In the genomic region with DNA sequence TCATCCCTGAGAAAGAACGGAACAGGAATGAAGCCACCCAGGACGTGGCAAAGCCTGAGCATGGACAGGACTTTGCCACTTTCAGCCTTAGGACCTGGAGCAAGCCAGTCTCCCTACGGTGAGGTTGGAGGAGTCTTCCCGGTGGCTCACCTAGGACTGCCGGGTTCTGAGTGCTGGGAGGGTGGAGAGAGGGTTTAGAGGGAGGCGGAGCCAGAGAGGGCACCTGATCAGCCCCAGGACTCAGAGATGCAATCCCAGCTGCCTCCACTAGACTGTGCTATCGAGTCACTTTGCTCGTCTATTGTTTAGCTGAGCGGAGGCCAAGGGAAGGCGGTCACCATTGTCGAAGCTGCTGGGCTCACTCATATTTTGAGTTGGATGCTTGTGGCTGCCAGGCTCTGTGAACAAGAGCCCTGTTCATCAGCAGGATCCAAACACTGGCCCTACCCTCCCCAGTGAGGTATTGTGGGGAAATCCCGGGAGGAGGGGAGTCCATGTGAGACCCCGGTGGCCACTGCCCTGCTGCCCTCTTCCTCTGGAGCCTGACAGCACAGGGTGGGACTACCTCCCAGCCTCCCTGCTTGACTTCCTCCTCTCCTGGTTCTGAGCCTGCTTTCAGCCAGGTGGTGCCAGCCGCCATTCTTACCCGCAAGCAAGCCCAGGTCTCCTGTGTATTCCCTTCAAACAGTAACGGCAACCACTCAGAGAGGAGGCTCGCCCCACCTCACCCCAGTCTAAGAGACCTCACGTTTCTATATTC, we compare ENCODE assay signal across 8 cellular contexts. TPM values are rescaled to one million over a fixed set of nuclear protein-coding genes. Genes with fewer than 3 reads are reported as not detected.
A peak's percentile ranks its signal among the peaks of the same experiment; 100 is the strongest.
DNase-seq lines count a peak whose midpoint lies in the region; ATAC-seq, FAIRE-seq and TF ChIP-seq lines count a peak whose summit lies in the region.

No MANE protein-coding gene starts in this region.

- TF ChIP-seq CTCF in choroid plexus epithelial cell (conservative IDR thresholded peaks at IDR 0.05; ENCODE audit: low read depth, low read length) (peak; percentile 94), HepG2 (CRISPR knock-in tag; IDR thresholded peaks at IDR 0.05) (peak; percentile 90)

- peaks cover 0 to 4% of the 10 kb centered on the region in 2 experiments; a peak in 2 of 5 replicates for H3K27me3 ChIP-seq in HepG2 (ENCODE audit: control insufficient read depth in 1 of 2, insufficient read depth in 2 of 2, low read length in 2 of 2)

- peak overlapping the region; percentile 62 for H3K4me2 ChIP-seq in HepG2 (ENCODE audit: low read depth, low read length)

- no peaks in the 10 kb centered on the region for H3K9me3 ChIP-seq in HepG2 (ENCODE audit: low read length)

- H3K4me3 ChIP-seq in choroid plexus epithelial cell (ENCODE audit: low read depth, low read length) (no peak overlapping the region), HepG2 (replicated peaks in 1 of 3; ENCODE audit: insufficient read depth in 1 of 3, low read depth in 2 of 3, low read length in 3 of 3) (no peak overlapping the region)

- FAIRE-seq in H54 (lab: Jason Lieb, UNC): no peak
- FAIRE-seq in HepG2 (lab: Jason Lieb, UNC): peak; percentile 91

- no peaks in the 10 kb centered on the region for H3K36me3 ChIP-seq in HepG2 (replicated peaks in 1 of 2; ENCODE audit: control insufficient read depth in 1 of 2, insufficient read depth in 2 of 2, low read length in 2 of 2)

- TF ChIP-seq EP300 in HepG2 (IDR thresholded peaks at IDR 0.05; ENCODE audit: low read depth in 2 of 2, low read length in 2 of 2): no peak
- TF ChIP-seq EP300 in HepG2 (CRISPR knock-in tag; IDR thresholded peaks at IDR 0.05; ENCODE audit: borderline replicate concordance): no peak

- 32% methylated on average over 14 of the region's 18 CpGs for WGBS in HepG2 (ENCODE audit: low lambda C conversion rate)

- no TSS peak for BruUV-seq in HepG2 (replicated peaks; lab: Mats Ljungman, UMichigan)

- TF ChIP-seq RAD21 in HepG2 (CRISPR knock-in tag; IDR thresholded peaks at IDR 0.05): peak; percentile 59

- POLR2A ChIA-PET in HepG2 (lab: Yijun Ruan, JAX): interaction anchor here (0.7 to 1.0 kb wide), 2 partner anchors 13 to 109 kb away, joined by 3 read pairs; no protein-coding TSS in a partner anchor

- H2AFZ ChIP-seq in HepG2 (ENCODE audit: low read length): no peak overlapping the region

- no peaks in the 10 kb centered on the region for H3K79me2 ChIP-seq in HepG2 (ENCODE audit: insufficient read depth, low read length)

- H3K9ac ChIP-seq in HepG2 (ENCODE audit: insufficient read depth, low read depth, low read length): no peak overlapping the region

- in situ Hi-C loops in HepG2 (cut with HindIII; ENCODE audit: extremely low pct_ligation_motif_present, low pct_unique_long_range_greater_than_20kb): no loop called here

- H3K4me1 ChIP-seq in HepG2 (ENCODE audit: insufficient read depth, low read length): no peaks in the 10 kb centered on the region

- DNase-seq in C1 segment of cervical spinal cord (lab: John Stamatoyannopoulos, UW) (peak in 9 of 14 donors; percentile 0 to 51 (median 21)), H54 (ENCODE audit: insufficient read length, low spot score) (peak; percentile 92), NCI-H2196 treated with DMSO at 0.1 percent for 48 hours (lab: John Stamatoyannopoulos, UW; ENCODE audit: unreplicated experiment) (peak; percentile 8), choroid plexus epithelial cell (ENCODE audit: low read depth) (peak; percentile 82), HepG2 (ENCODE audit: low spot score) (peak; percentile 85)
- DNase-seq in activated CD4-positive, CD25-positive, alpha-beta regulatory T cell treated with anti-CD3 and anti-CD28 coated beads, Interleukin-2, amount 50 U/mL, for 72 hours: peak; percentile 73
- DNase-seq in stimulated activated CD4-positive, alpha-beta T cell treated with anti-CD3 and anti-CD28 coated beads, Interleukin-4, amount 100 ng/mL, for 4 hours: peak; percentile 41 to 53

- TF ChIP-seq POLR2A in H54 (IDR thresholded peaks at IDR 0.05; ENCODE audit: low read depth, low read length): no peak
- TF ChIP-seq POLR2A in HepG2 (IDR thresholded peaks at IDR 0.05; ENCODE audit: insufficient read depth in 1 of 2, low read depth in 2 of 2, low read length in 2 of 2): no peak

- no peak overlapping the region for H3K27ac ChIP-seq in HepG2 (ENCODE audit: extremely low read length, insufficient read depth, low read length)

- ATAC-seq in HepG2: peak; percentile 89
- no peak for ATAC-seq in GM18909 (IDR thresholded peaks at IDR 0.05; ENCODE audit: poor library complexity, unreplicated experiment)

- CTCF ChIA-PET in HepG2 (lab: Yijun Ruan, JAX; ENCODE audit: low intra/inter-chr PET ratio, low total read pairs): interaction anchor here (1.3 to 2.1 kb wide), 4 partner anchors 67 to 86 kb away, joined by 4 to 10 read pairs (median 6); no protein-coding TSS in a partner anchor

- intact Hi-C loops in HepG2 (cut with micrococcal nuclease; ENCODE audit: unreplicated experiment): loop anchor here (10.0 kb wide), 1 partner anchor 65 kb away; no protein-coding TSS in a partner anchor

- no peaks in the 10 kb centered on the region for H4K20me1 ChIP-seq in HepG2 (ENCODE audit: insufficient read depth, low read length)

RNA-seq across cellular contexts. Expression of gene KRT14, which starts 7.0 kb away (rescaled TPM):
- total RNA-seq in HepG2 (2016; rRNA removed; fragmentation: Illumina TruSeq; extraction: Trizol): not detected in 2 replicates
- not detected in 2 replicates for total RNA-seq in HepG2 (2016; cell fraction: cytosol; rRNA removed; fragmentation: Illumina TruSeq; extraction: Trizol; ENCODE audit: low read depth)
- total RNA-seq in HepG2 (2016; cell fraction: insoluble cytoplasmic fraction; rRNA removed; fragmentation: Illumina TruSeq; extraction: Trizol): not detected in 2 replicates
- not detected in 2 replicates for total RNA-seq in HepG2 (2016; cell fraction: membrane; rRNA removed; fragmentation: Illumina TruSeq; extraction: Trizol)
- total RNA-seq in HepG2 (2016; cell fraction: nucleus; rRNA removed; fragmentation: Illumina TruSeq; extraction: Trizol): not detected in 2 replicates
- 0.09 and 0.37 TPM in 2 replicates for polyA plus RNA-seq in HepG2 (2011; rRNA removed)
- 0.03 and 0.04 TPM in 2 replicates for polyA plus RNA-seq in HepG2 (2011; cell fraction: cytosol; rRNA removed)
- polyA plus RNA-seq in HepG2 (2011; cell fraction: nucleus; rRNA removed): not detected in 2 replicates
- not detected in 2 replicates for polyA plus RNA-seq in HepG2 (2012)
- not detected in 2 replicates for polyA plus RNA-seq in HepG2 (2016; cell fraction: cytosol; fragmentation: Illumina TruSeq; extraction: Trizol; ENCODE audit: low read depth)
- not detected in 2 replicates for polyA plus RNA-seq in HepG2 (2016; cell fraction: insoluble cytoplasmic fraction; fragmentation: Illumina TruSeq; extraction: Trizol; ENCODE audit: low read depth)
- not detected in 2 replicates for polyA plus RNA-seq in HepG2 (2016; cell fraction: membrane; fragmentation: Illumina TruSeq; extraction: Trizol; ENCODE audit: low read depth)
- not detected in 2 replicates for polyA plus RNA-seq in HepG2 (2016; cell fraction: nucleus; fragmentation: Illumina TruSeq; extraction: Trizol; ENCODE audit: insufficient read depth, low read depth)
- polyA minus RNA-seq in HepG2 (2011; rRNA and poly(A)+ RNA removed; ENCODE audit: low replicate concordance): 9.6 TPM in 1 of 2 replicates, not detected in the other
- not detected in 2 replicates for polyA minus RNA-seq in HepG2 (2011; cell fraction: cytosol; rRNA and poly(A)+ RNA removed)
- not detected in 2 replicates for polyA minus RNA-seq in HepG2 (2011; cell fraction: nucleus; rRNA and poly(A)+ RNA removed)

RNA-seq across cellular contexts. Expression of gene KRT9, which starts 7.8 kb away (rescaled TPM):
- total RNA-seq in HepG2 (2016; rRNA removed; fragmentation: Illumina TruSeq; extraction: Trizol): not detected in 2 replicates
- total RNA-seq in HepG2 (2016; cell fraction: cytosol; rRNA removed; fragmentation: Illumina TruSeq; extraction: Trizol; ENCODE audit: low read depth): not detected in 2 replicates
- total RNA-seq in HepG2 (2016; cell fraction: insoluble cytoplasmic fraction; rRNA removed; fragmentation: Illumina TruSeq; extraction: Trizol): not detected in 2 replicates
- not detected in 2 replicates for total RNA-seq in HepG2 (2016; cell fraction: membrane; rRNA removed; fragmentation: Illumina TruSeq; extraction: Trizol)
- not detected in 2 replicates for total RNA-seq in HepG2 (2016; cell fraction: nucleus; rRNA removed; fragmentation: Illumina TruSeq; extraction: Trizol)
- polyA plus RNA-seq in HepG2 (2011; rRNA removed): not detected in 2 replicates
- polyA plus RNA-seq in HepG2 (2011; cell fraction: cytosol; rRNA removed): not detected in 2 replicates
- not detected in 2 replicates for polyA plus RNA-seq in HepG2 (2011; cell fraction: nucleus; rRNA removed)
- polyA plus RNA-seq in HepG2 (2012): not detected in 2 replicates
- polyA plus RNA-seq in HepG2 (2016; cell fraction: cytosol; fragmentation: Illumina TruSeq; extraction: Trizol; ENCODE audit: low read depth): not detected in 2 replicates
- polyA plus RNA-seq in HepG2 (2016; cell fraction: insoluble cytoplasmic fraction; fragmentation: Illumina TruSeq; extraction: Trizol; ENCODE audit: low read depth): not detected in 2 replicates
- polyA plus RNA-seq in HepG2 (2016; cell fraction: membrane; fragmentation: Illumina TruSeq; extraction: Trizol; ENCODE audit: low read depth): not detected in 2 replicates
- polyA plus RNA-seq in HepG2 (2016; cell fraction: nucleus; fragmentation: Illumina TruSeq; extraction: Trizol; ENCODE audit: insufficient read depth, low read depth): not detected in 2 replicates
- 0.19 TPM in 1 of 2 replicates, not detected in the other for polyA minus RNA-seq in HepG2 (2011; rRNA and poly(A)+ RNA removed; ENCODE audit: low replicate concordance)
- polyA minus RNA-seq in HepG2 (2011; cell fraction: cytosol; rRNA and poly(A)+ RNA removed): not detected in 2 replicates
- not detected in 2 replicates for polyA minus RNA-seq in HepG2 (2011; cell fraction: nucleus; rRNA and poly(A)+ RNA removed)

RNA-seq across cellular contexts. Expression of gene KRT16, which starts 32.9 kb away (rescaled TPM):
- total RNA-seq in HepG2 (2016; rRNA removed; fragmentation: Illumina TruSeq; extraction: Trizol): not detected in 2 replicates
- not detected in 2 replicates for total RNA-seq in HepG2 (2016; cell fraction: cytosol; rRNA removed; fragmentation: Illumina TruSeq; extraction: Trizol; ENCODE audit: low read depth)
- not detected in 2 replicates for total RNA-seq in HepG2 (2016; cell fraction: insoluble cytoplasmic fraction; rRNA removed; fragmentation: Illumina TruSeq; extraction: Trizol)
- not detected in 2 replicates for total RNA-seq in HepG2 (2016; cell fraction: membrane; rRNA removed; fragmentation: Illumina TruSeq; extraction: Trizol)
- total RNA-seq in HepG2 (2016; cell fraction: nucleus; rRNA removed; fragmentation: Illumina TruSeq; extraction: Trizol): not detected in 2 replicates
- 0.07 TPM in 1 of 2 replicates, not detected in the other for polyA plus RNA-seq in HepG2 (2011; rRNA removed)
- not detected in 2 replicates for polyA plus RNA-seq in HepG2 (2011; cell fraction: cytosol; rRNA removed)
- not detected in 2 replicates for polyA plus RNA-seq in HepG2 (2011; cell fraction: nucleus; rRNA removed)
- polyA plus RNA-seq in HepG2 (2012): not detected in 2 replicates
- polyA plus RNA-seq in HepG2 (2016; cell fraction: cytosol; fragmentation: Illumina TruSeq; extraction: Trizol; ENCODE audit: low read depth): not detected in 2 replicates
- not detected in 2 replicates for polyA plus RNA-seq in HepG2 (2016; cell fraction: insoluble cytoplasmic fraction; fragmentation: Illumina TruSeq; extraction: Trizol; ENCODE audit: low read depth)
- polyA plus RNA-seq in HepG2 (2016; cell fraction: membrane; fragmentation: Illumina TruSeq; extraction: Trizol; ENCODE audit: low read depth): not detected in 2 replicates
- not detected in 2 replicates for polyA plus RNA-seq in HepG2 (2016; cell fraction: nucleus; fragmentation: Illumina TruSeq; extraction: Trizol; ENCODE audit: insufficient read depth, low read depth)
- polyA minus RNA-seq in HepG2 (2011; rRNA and poly(A)+ RNA removed; ENCODE audit: low replicate concordance): 5.8 TPM in 1 of 2 replicates, not detected in the other
- not detected in 2 replicates for polyA minus RNA-seq in HepG2 (2011; cell fraction: cytosol; rRNA and poly(A)+ RNA removed)
- not detected in 2 replicates for polyA minus RNA-seq in HepG2 (2011; cell fraction: nucleus; rRNA and poly(A)+ RNA removed)

RNA-seq across cellular contexts. Expression of gene KRT17, which starts 44.7 kb away (rescaled TPM):
- 0.52 and 0.82 TPM in 2 replicates for total RNA-seq in HepG2 (2016; rRNA removed; fragmentation: Illumina TruSeq; extraction: Trizol)
- 0.40 and 0.44 TPM in 2 replicates for total RNA-seq in HepG2 (2016; cell fraction: cytosol; rRNA removed; fragmentation: Illumina TruSeq; extraction: Trizol; ENCODE audit: low read depth)
- 0.40 and 0.54 TPM in 2 replicates for total RNA-seq in HepG2 (2016; cell fraction: insoluble cytoplasmic fraction; rRNA removed; fragmentation: Illumina TruSeq; extraction: Trizol)
- total RNA-seq in HepG2 (2016; cell fraction: membrane; rRNA removed; fragmentation: Illumina TruSeq; extraction: Trizol): 0.38 and 0.65 TPM in 2 replicates
- 1.4 TPM in 1 of 2 replicates, not detected in the other for total RNA-seq in HepG2 (2016; cell fraction: nucleus; rRNA removed; fragmentation: Illumina TruSeq; extraction: Trizol)
- polyA plus RNA-seq in HepG2 (2011; rRNA removed): 0.38 and 0.47 TPM in 2 replicates
- 0.43 and 0.50 TPM in 2 replicates for polyA plus RNA-seq in HepG2 (2011; cell fraction: cytosol; rRNA removed)
- 0.23 and 0.66 TPM in 2 replicates for polyA plus RNA-seq in HepG2 (2011; cell fraction: nucleus; rRNA removed)
- 0.28 TPM in 1 of 2 replicates, not detected in the other for polyA plus RNA-seq in HepG2 (2012)
- polyA plus RNA-seq in HepG2 (2016; cell fraction: cytosol; fragmentation: Illumina TruSeq; extraction: Trizol; ENCODE audit: low read depth): 0.54 and 0.71 TPM in 2 replicates
- polyA plus RNA-seq in HepG2 (2016; cell fraction: insoluble cytoplasmic fraction; fragmentation: Illumina TruSeq; extraction: Trizol; ENCODE audit: low read depth): 0.70 and 0.84 TPM in 2 replicates
- polyA plus RNA-seq in HepG2 (2016; cell fraction: membrane; fragmentation: Illumina TruSeq; extraction: Trizol; ENCODE audit: low read depth): 0.35 and 1.0 TPM in 2 replicates
- polyA plus RNA-seq in HepG2 (2016; cell fraction: nucleus; fragmentation: Illumina TruSeq; extraction: Trizol; ENCODE audit: insufficient read depth, low read depth): 0.55 and 0.81 TPM in 2 replicates
- polyA minus RNA-seq in HepG2 (2011; rRNA and poly(A)+ RNA removed; ENCODE audit: low replicate concordance): 0.32 and 1,101 TPM in 2 replicates
- 9.0 and 16.5 TPM in 2 replicates for polyA minus RNA-seq in HepG2 (2011; cell fraction: cytosol; rRNA and poly(A)+ RNA removed)
- 3.5 and 5.9 TPM in 2 replicates for polyA minus RNA-seq in HepG2 (2011; cell fraction: nucleus; rRNA and poly(A)+ RNA removed)

RNA-seq across cellular contexts. Expression of gene KRT19, which starts 51.6 kb away (rescaled TPM):
- total RNA-seq in HepG2 (2016; rRNA removed; fragmentation: Illumina TruSeq; extraction: Trizol): 114 and 131 TPM in 2 replicates
- total RNA-seq in HepG2 (2016; cell fraction: cytosol; rRNA removed; fragmentation: Illumina TruSeq; extraction: Trizol; ENCODE audit: low read depth): 56.4 and 59.6 TPM in 2 replicates
- 112 and 133 TPM in 2 replicates for total RNA-seq in HepG2 (2016; cell fraction: insoluble cytoplasmic fraction; rRNA removed; fragmentation: Illumina TruSeq; extraction: Trizol)
- 51.6 and 55.7 TPM in 2 replicates for total RNA-seq in HepG2 (2016; cell fraction: membrane; rRNA removed; fragmentation: Illumina TruSeq; extraction: Trizol)
- total RNA-seq in HepG2 (2016; cell fraction: nucleus; rRNA removed; fragmentation: Illumina TruSeq; extraction: Trizol): 57.9 and 58.1 TPM in 2 replicates
- 142 and 154 TPM in 2 replicates for polyA plus RNA-seq in HepG2 (2011; rRNA removed)
- polyA plus RNA-seq in HepG2 (2011; cell fraction: cytosol; rRNA removed): 133 and 195 TPM in 2 replicates
- polyA plus RNA-seq in HepG2 (2011; cell fraction: nucleus; rRNA removed): 87.0 and 93.3 TPM in 2 replicates
- 47.9 and 55.2 TPM in 2 replicates for polyA plus RNA-seq in HepG2 (2012)
- 48.0 and 50.3 TPM in 2 replicates for polyA plus RNA-seq in HepG2 (2016; cell fraction: cytosol; fragmentation: Illumina TruSeq; extraction: Trizol; ENCODE audit: low read depth)
- polyA plus RNA-seq in HepG2 (2016; cell fraction: insoluble cytoplasmic fraction; fragmentation: Illumina TruSeq; extraction: Trizol; ENCODE audit: low read depth): 100 and 108 TPM in 2 replicates
- polyA plus RNA-seq in HepG2 (2016; cell fraction: membrane; fragmentation: Illumina TruSeq; extraction: Trizol; ENCODE audit: low read depth): 41.2 and 41.6 TPM in 2 replicates
- 79.3 and 85.0 TPM in 2 replicates for polyA plus RNA-seq in HepG2 (2016; cell fraction: nucleus; fragmentation: Illumina TruSeq; extraction: Trizol; ENCODE audit: insufficient read depth, low read depth)
- 163 and 173 TPM in 2 replicates for polyA minus RNA-seq in HepG2 (2011; rRNA and poly(A)+ RNA removed; ENCODE audit: low replicate concordance)
- 82.1 and 108 TPM in 2 replicates for polyA minus RNA-seq in HepG2 (2011; cell fraction: cytosol; rRNA and poly(A)+ RNA removed)
- polyA minus RNA-seq in HepG2 (2011; cell fraction: nucleus; rRNA and poly(A)+ RNA removed): 23.6 and 27.8 TPM in 2 replicates

Comparison
In these comparisons a context has a peak if more than half of its experiments do, and no peak if none do; other contexts are left out.
1. DNase-seq: peak in every context shown above with its lines; median percentile 92 in H54; 85 in HepG2; 82 in choroid plexus epithelial cell; 73 in activated CD4-positive, CD25-positive, alpha-beta regulatory T cell treated with anti-CD3 and anti-CD28 coated beads, Interleukin-2, amount 50 U/mL, for 72 hours; 47 in stimulated activated CD4-positive, alpha-beta T cell treated with anti-CD3 and anti-CD28 coated beads, Interleukin-4, amount 100 ng/mL, for 4 hours; 21 in C1 segment of cervical spinal cord; 8 in NCI-H2196 treated with DMSO at 0.1 percent for 48 hours.